In genomic region chr6:10453596-10453995, GRCh38 we compare ENCODE assay signal across 28 cellular contexts. TPM values are rescaled to one million over a fixed set of nuclear protein-coding genes. Genes with fewer than 3 reads are reported as not detected.
"Had no signal": no experiment of that assay in that cellular context is flagged by ENCODE, and none has a peak within 500 bp of the region (broad histone marks: within the 10 kb centered on the region; RNA-seq: fewer than 3 reads in every experiment).

No MANE protein-coding gene starts in this region.

- H3K4me2 ChIP-seq: hepatocyte, neural progenitor cell had no signal

- H3K36me3 Mint-ChIP-seq: memory B cell; mesothelial cell of epicardium; natural killer cell treated with Interleukin-12 subunit alpha and Interleukin-12 subunit beta and Interleukin-15 and Interleukin-18, amount 100 ng/mL, for 72 hours; neural progenitor cell; stimulated activated memory B cell treated with anti-CD40 and anti-IgM and Interleukin-4, amounts not matched to agents 10 μg/mL and 1 μg/mL and 100 μg/mL, for 72 hours had no signal

- H3K4me1 Mint-ChIP-seq: neural progenitor cell; stimulated activated memory B cell treated with anti-CD40 and anti-IgM and Interleukin-4, amounts not matched to agents 10 μg/mL and 1 μg/mL and 100 μg/mL, for 72 hours had no signal

- H3K4me3 ChIP-seq: esophagus squamous epithelium, gastroesophageal sphincter, hepatocyte, neural progenitor cell, prostate gland, right lobe of liver, spleen, tibial artery, upper lobe of right lung, vagina had no signal

- DNase-seq: effector memory CD8-positive, alpha-beta T cell; esophagus squamous epithelium; foreskin fibroblast; kidney glomerular epithelial cell; nucleus accumbens; retina; right lobe of liver; spleen; stimulated activated CD4-positive, alpha-beta T cell treated with anti-CD3 and anti-CD28 coated beads, Interleukin-15, amount 100 ng/mL, for 24 hours; stimulated activated CD4-positive, alpha-beta T cell treated with anti-CD3 and anti-CD28 coated beads, Interleukin-1b, Interleukin-23, amount 100 ng/mL, for 48 hours; stimulated activated CD4-positive, alpha-beta T cell treated with anti-CD3 and anti-CD28 coated beads, Interleukin-4, amount 100 ng/mL, for 24 hours; tibial artery; upper lobe of right lung had no signal

- H3K27ac Mint-ChIP-seq: dendritic cell treated with granulocyte-macrophage colony-stimulating factor and Interleukin-4, amounts not matched to agents 40 ng/mL and 50 ng/mL, for 4 days; effector memory CD8-positive, alpha-beta T cell; memory B cell; mesothelial cell of epicardium; natural killer cell treated with Interleukin-12 subunit alpha and Interleukin-12 subunit beta and Interleukin-15 and Interleukin-18, amount 100 ng/mL, for 72 hours; neural progenitor cell; stimulated activated memory B cell treated with anti-CD40 and anti-IgM and Interleukin-4, amounts not matched to agents 10 μg/mL and 1 μg/mL and 100 μg/mL, for 72 hours; stimulated activated naive CD8-positive, alpha-beta T cell treated with anti-CD3 and anti-CD28 coated beads, Interleukin-15, Interleukin-2, amounts not matched to agents 100 ng/mL and 50 ng/mL, for 24 hours had no signal

- H3K4me3 Mint-ChIP-seq: dendritic cell treated with granulocyte-macrophage colony-stimulating factor and Interleukin-4, amounts not matched to agents 40 ng/mL and 50 ng/mL, for 4 days; effector memory CD8-positive, alpha-beta T cell; memory B cell; mesothelial cell of epicardium; natural killer cell treated with Interleukin-12 subunit alpha and Interleukin-12 subunit beta and Interleukin-15 and Interleukin-18, amount 100 ng/mL, for 72 hours; neural progenitor cell; stimulated activated memory B cell treated with anti-CD40 and anti-IgM and Interleukin-4, amounts not matched to agents 10 μg/mL and 1 μg/mL and 100 μg/mL, for 72 hours; stimulated activated naive CD8-positive, alpha-beta T cell treated with anti-CD3 and anti-CD28 coated beads, Interleukin-15, Interleukin-2, amounts not matched to agents 100 ng/mL and 50 ng/mL, for 24 hours had no signal

- ATAC-seq: effector memory CD8-positive, alpha-beta T cell; gastroesophageal sphincter; left lobe of liver; natural killer cell treated with Interleukin-12 subunit alpha and Interleukin-12 subunit beta and Interleukin-15 and Interleukin-18, amount 100 ng/mL, for 72 hours; right lobe of liver; stimulated activated memory B cell treated with anti-CD40 and anti-IgM and Interleukin-4, amounts not matched to agents 10 μg/mL and 1 μg/mL and 100 μg/mL, for 72 hours; upper lobe of right lung had no signal

- H3K9me3 Mint-ChIP-seq: dendritic cell treated with granulocyte-macrophage colony-stimulating factor and Interleukin-4, amounts not matched to agents 40 ng/mL and 50 ng/mL, for 4 days; effector memory CD8-positive, alpha-beta T cell; memory B cell; mesothelial cell of epicardium; natural killer cell treated with Interleukin-12 subunit alpha and Interleukin-12 subunit beta and Interleukin-15 and Interleukin-18, amount 100 ng/mL, for 72 hours; neural progenitor cell; stimulated activated memory B cell treated with anti-CD40 and anti-IgM and Interleukin-4, amounts not matched to agents 10 μg/mL and 1 μg/mL and 100 μg/mL, for 72 hours; stimulated activated naive CD8-positive, alpha-beta T cell treated with anti-CD3 and anti-CD28 coated beads, Interleukin-15, Interleukin-2, amounts not matched to agents 100 ng/mL and 50 ng/mL, for 24 hours had no signal

- H3K27ac ChIP-seq: esophagus squamous epithelium, gastroesophageal sphincter, hepatocyte, neural progenitor cell, parathyroid adenoma, prostate gland, right lobe of liver, spleen, tibial artery, upper lobe of right lung, vagina had no signal

- FAIRE-seq: colon had no signal

- H3K4me1 ChIP-seq: gastroesophageal sphincter, neural progenitor cell, parathyroid adenoma, prostate gland, right lobe of liver, spleen, tibial artery, upper lobe of right lung, vagina had no signal

- H3K9me3 ChIP-seq: esophagus squamous epithelium, gastroesophageal sphincter, prostate gland, right lobe of liver, spleen, tibial artery, upper lobe of right lung, vagina had no signal

RNA-seq across cellular contexts. Expression of gene TFAP2A, which starts 38.7 kb away (rescaled TPM):
- total RNA-seq: skeletal muscle tissue had no signal
